16 cellular contexts compared by ENCODE assay signal in genomic region chr19:38538386-38538785, GRCh38.
A peak's percentile ranks its signal among the peaks of the same experiment; 100 is the strongest.
DNase-seq lines count a peak whose midpoint lies in the region; ATAC-seq and TF ChIP-seq lines count a peak whose summit lies in the region.
"Had no signal": no experiment of that assay in that cellular context is flagged by ENCODE, and none has a peak within 500 bp of the region (broad histone marks: within the 10 kb centered on the region; RNA-seq: fewer than 3 reads in every experiment).

No MANE protein-coding gene starts in this region.

- H3K9me3 Mint-ChIP-seq in activated CD4-positive, alpha-beta T cell treated with anti-CD3 and anti-CD28 coated beads, Interleukin-2, amount 10 ng/mL, durations not matched to agents 7 days and 5 days, result peaks cover 31% of the 10 kb centered on the region
- H3K9me3 Mint-ChIP-seq in activated T-helper 1 cell treated with anti-CD3 and anti-CD28 coated beads, Interleukin-12 subunit alpha, Interleukin-12 subunit beta, Interleukin-2, Interleukin-4 antibody, amounts not matched to agents 30 ng/mL and 10 ng/mL and 1 ng/mL, durations not matched to agents 14 hours and 24 hours and 36 hours, result peaks cover 28% of the 10 kb centered on the region

- TF ChIP-seq CTCF in esophagus squamous epithelium (IDR thresholded peaks at IDR 0.05) (no peak), stomach (IDR thresholded peaks at IDR 0.05) (no peak)

- H3K27ac ChIP-seq in esophagus squamous epithelium (peak overlapping the region in 3 of 4 donors; percentile 5 to 34 (median 6)), stomach (peak overlapping the region in 4 of 5 donors; percentile 11 to 63 (median 50))
- H3K27ac ChIP-seq: SJCRH30, vagina had no signal

- WGBS in esophagus squamous epithelium, 2 donors, result 10 to 26% methylated on average over 3 of the region's 3 CpGs
- 18 to 30% (median 24%) methylated on average over 3 of the region's 3 CpGs for WGBS in stomach, 5 donors

- ATAC-seq in GM21717 (IDR thresholded peaks at IDR 0.05; ENCODE audit: unreplicated experiment) (no peak), GM18858 (IDR thresholded peaks at IDR 0.05; ENCODE audit: unreplicated experiment) (no peak)

- H3K27me3 Mint-ChIP-seq in activated CD4-positive, alpha-beta T cell treated with anti-CD3 and anti-CD28 coated beads, Interleukin-2, amount 10 ng/mL, durations not matched to agents 7 days and 5 days, result peaks cover 2% of the 10 kb centered on the region
- peaks cover 7% of the 10 kb centered on the region for H3K27me3 Mint-ChIP-seq in activated T-helper 1 cell treated with anti-CD3 and anti-CD28 coated beads, Interleukin-12 subunit alpha, Interleukin-12 subunit beta, Interleukin-2, Interleukin-4 antibody, amounts not matched to agents 30 ng/mL and 10 ng/mL and 1 ng/mL, durations not matched to agents 14 hours and 24 hours and 36 hours (ENCODE audit: insufficient read depth)

- H3K36me3 Mint-ChIP-seq in activated CD4-positive, alpha-beta T cell treated with anti-CD3 and anti-CD28 coated beads, Interleukin-2, amount 10 ng/mL, durations not matched to agents 7 days and 5 days (ENCODE audit: low read depth), result peaks cover 35% of the 10 kb centered on the region
- H3K36me3 Mint-ChIP-seq in activated T-helper 1 cell treated with anti-CD3 and anti-CD28 coated beads, Interleukin-12 subunit alpha, Interleukin-12 subunit beta, Interleukin-2, Interleukin-4 antibody, amounts not matched to agents 30 ng/mL and 10 ng/mL and 1 ng/mL, durations not matched to agents 14 hours and 24 hours and 36 hours (ENCODE audit: low read depth), result peaks cover 14% of the 10 kb centered on the region

- H3K4me3 ChIP-seq in esophagus squamous epithelium, result no peak overlapping the region
- H3K4me3 ChIP-seq in stomach, result no peak overlapping the region
- H3K4me3 ChIP-seq: SJCRH30, vagina had no signal

- H3K36me3 ChIP-seq in esophagus squamous epithelium (no peaks in the 10 kb centered on the region), stomach (no peaks in the 10 kb centered on the region)
- H3K36me3 ChIP-seq: vagina had no signal

- POLR2A ChIA-PET in activated CD4-positive, alpha-beta T cell treated with anti-CD3 and anti-CD28 coated beads, Interleukin-2, amount 10 ng/mL, durations not matched to agents 7 days and 5 days (lab: Charles Lee), result no interaction called here

- no peak for DNase-seq in activated CD4-positive, alpha-beta T cell treated with anti-CD3 and anti-CD28 coated beads, Interleukin-2, amount 10 ng/mL, durations not matched to agents 7 days and 5 days
- DNase-seq in activated CD4-positive, alpha-beta T cell treated with anti-CD3 and anti-CD28 coated beads, Interleukin-2, amount 50 U/mL, for 1 hour, result no peak
- DNase-seq in activated T-helper 1 cell treated with anti-CD3 and anti-CD28 coated beads, Interleukin-12 subunit alpha, Interleukin-12 subunit beta, Interleukin-2, Interleukin-4 antibody, amounts not matched to agents 30 ng/mL and 10 ng/mL and 1 ng/mL, durations not matched to agents 14 hours and 24 hours and 36 hours (ENCODE audit: low spot score), result no peak
- DNase-seq in esophagus squamous epithelium (lab: John Stamatoyannopoulos, UW) (no peak), stomach (no peak), SHP77 (lab: John Stamatoyannopoulos, UW) (no peak)
- DNase-seq: activated B cell treated with CpG ODN at 0.5 μM for 24 hours, glutamatergic neuron, H9, left cardiac atrium, NCI-H1092, NCI-H510A treated with DMSO at 0.1 percent for 48 hours, SJCRH30 had no signal

- intact Hi-C loops in activated T-helper 1 cell treated with anti-CD3 and anti-CD28 coated beads, Interleukin-12 subunit alpha, Interleukin-12 subunit beta, Interleukin-2, Interleukin-4 antibody, amounts not matched to agents 30 ng/mL and 10 ng/mL and 1 ng/mL, durations not matched to agents 14 hours and 24 hours and 36 hours (cut with micrococcal nuclease), result loop anchor here (1.0 kb wide), 2 partner anchors 23 to 27 kb away; no protein-coding TSS in a partner anchor
- intact Hi-C loops in esophagus squamous epithelium (cut with DNase I), result no loop called here
- intact Hi-C loops in stomach (cut with DNase I; ENCODE audit: low total_unique reads), result no loop called here

- peak overlapping the region; percentile 97 for H3K27ac Mint-ChIP-seq in activated CD4-positive, alpha-beta T cell treated with anti-CD3 and anti-CD28 coated beads, Interleukin-2, amount 10 ng/mL, durations not matched to agents 7 days and 5 days
- peak overlapping the region; percentile 92 for H3K27ac Mint-ChIP-seq in activated T-helper 1 cell treated with anti-CD3 and anti-CD28 coated beads, Interleukin-12 subunit alpha, Interleukin-12 subunit beta, Interleukin-2, Interleukin-4 antibody, amounts not matched to agents 30 ng/mL and 10 ng/mL and 1 ng/mL, durations not matched to agents 14 hours and 24 hours and 36 hours
- H3K27ac Mint-ChIP-seq: activated B cell treated with CpG ODN at 0.5 μM for 24 hours, H9 had no signal

- no peak for TF ChIP-seq EP300 in stomach (IDR thresholded peaks at IDR 0.05)

- H3K9me3 ChIP-seq in esophagus squamous epithelium (peaks cover 0 to 16% (median 13%) of the 10 kb centered on the region in 3 donors), stomach (peaks cover 10 to 21% (median 18%) of the 10 kb centered on the region in 4 donors)
- H3K9me3 ChIP-seq: SJCRH30 had no signal

- CTCF ChIA-PET in activated CD4-positive, alpha-beta T cell treated with anti-CD3 and anti-CD28 coated beads, Interleukin-2, amount 10 ng/mL, durations not matched to agents 7 days and 5 days (lab: Charles Lee), result interaction anchor here (1.0 kb wide), 1 partner anchor 96 kb away, joined by 4 read pairs; no protein-coding TSS in a partner anchor

- H3K4me1 ChIP-seq in esophagus squamous epithelium (peaks cover 3 to 36% (median 8%) of the 10 kb centered on the region in 3 donors), stomach (peaks cover 6 to 21% (median 14%) of the 10 kb centered on the region in 4 donors)
- H3K4me1 ChIP-seq: SJCRH30 had no signal

- TF ChIP-seq POLR2A in esophagus squamous epithelium (IDR thresholded peaks at IDR 0.05) (no peak), stomach (IDR thresholded peaks at IDR 0.05) (no peak)

- H3K27me3 ChIP-seq in esophagus squamous epithelium (peaks cover 0 to 7% (median 0%) of the 10 kb centered on the region in 4 donors), stomach (no peaks in the 10 kb centered on the region)
- H3K27me3 ChIP-seq: SJCRH30, vagina had no signal

- H3K4me1 Mint-ChIP-seq in activated CD4-positive, alpha-beta T cell treated with anti-CD3 and anti-CD28 coated beads, Interleukin-2, amount 10 ng/mL, durations not matched to agents 7 days and 5 days, result peaks cover 47% of the 10 kb centered on the region
- H3K4me1 Mint-ChIP-seq in activated T-helper 1 cell treated with anti-CD3 and anti-CD28 coated beads, Interleukin-12 subunit alpha, Interleukin-12 subunit beta, Interleukin-2, Interleukin-4 antibody, amounts not matched to agents 30 ng/mL and 10 ng/mL and 1 ng/mL, durations not matched to agents 14 hours and 24 hours and 36 hours (ENCODE audit: low read depth), result peaks cover 37% of the 10 kb centered on the region
- H3K4me1 Mint-ChIP-seq: H9 had no signal

- peak overlapping the region; percentile 67 for H3K4me3 Mint-ChIP-seq in activated CD4-positive, alpha-beta T cell treated with anti-CD3 and anti-CD28 coated beads, Interleukin-2, amount 10 ng/mL, durations not matched to agents 7 days and 5 days
- H3K4me3 Mint-ChIP-seq in activated T-helper 1 cell treated with anti-CD3 and anti-CD28 coated beads, Interleukin-12 subunit alpha, Interleukin-12 subunit beta, Interleukin-2, Interleukin-4 antibody, amounts not matched to agents 30 ng/mL and 10 ng/mL and 1 ng/mL, durations not matched to agents 14 hours and 24 hours and 36 hours, result peak overlapping the region; percentile 57
- H3K4me3 Mint-ChIP-seq: activated B cell treated with CpG ODN at 0.5 μM for 24 hours, H9 had no signal
